In genomic region chr5:96595300-96596090, GRCh38 we compare ENCODE assay signal across 9 cellular contexts.
DNase-seq lines count a peak whose midpoint lies in the region; ATAC-seq, FAIRE-seq and TF ChIP-seq lines count a peak whose summit lies in the region.
"Had no signal": no experiment of that assay in that cellular context is flagged by ENCODE, and none has a peak within 500 bp of the region (broad histone marks: within the 10 kb centered on the region; RNA-seq: fewer than 3 reads in every experiment).

No MANE protein-coding gene starts in this region.

- peak; percentile 29 for DNase-seq in NCI-H748 (lab: John Stamatoyannopoulos, UW; ENCODE audit: unreplicated experiment)
- no peak for DNase-seq in NCI-H748 treated with DMSO at 0.1 percent for 48 hours (lab: John Stamatoyannopoulos, UW)
- DNase-seq in WTC11 (ENCODE audit: low spot score), result peak; percentile 13
- DNase-seq in mesothelial cell of epicardium (ENCODE audit: low spot score in 2 of 2, unreplicated experiment in 2 of 2), result no peak
- no peak for DNase-seq in substantia nigra (lab: John Stamatoyannopoulos, UW)
- no peak for DNase-seq in GM12892 (ENCODE audit: insufficient read length)
- DNase-seq: NCI-H2081 treated with DMSO at 0.1 percent for 48 hours had no signal

- TF ChIP-seq CTCF in WTC11 (IDR thresholded peaks at IDR 0.05) (peak; percentile 78), mesothelial cell of epicardium (IDR thresholded peaks at IDR 0.05; ENCODE audit: unreplicated experiment) (peak; percentile 56)

- H3K27ac Mint-ChIP-seq in WTC11, result no peak overlapping the region
- H3K27ac Mint-ChIP-seq in mesothelial cell of epicardium, result no peak overlapping the region

- H3K4me3 Mint-ChIP-seq in WTC11 (no peak overlapping the region), mesothelial cell of epicardium (no peak overlapping the region)

- no peak for FAIRE-seq in GM12892 (lab: Jason Lieb, UNC)

- H3K4me1 Mint-ChIP-seq in WTC11 (peaks cover 6% of the 10 kb centered on the region; the same call in 1 of the 2 replicates), mesothelial cell of epicardium (peaks cover 6% of the 10 kb centered on the region)

- TF ChIP-seq POLR2A in GM12892 (IDR thresholded peaks at IDR 0.05; ENCODE audit: low read depth, low read length), result no peak

- POLR2A ChIA-PET in WTC11 (lab: Charles Lee), result no interaction called here

- H3K9me3 Mint-ChIP-seq in WTC11, result peaks cover 14% of the 10 kb centered on the region
- H3K9me3 Mint-ChIP-seq in mesothelial cell of epicardium, result no peaks in the 10 kb centered on the region

- CTCF ChIA-PET in WTC11 (lab: Charles Lee), result interaction anchor here (0.6 to 3.7 kb wide), 16 partner anchors 9 to 251 kb away, joined by 3 to 12 read pairs (median 3); partner anchors contain the start of gene CAST

- peaks cover 6% of the 10 kb centered on the region; the same call in 1 of the 2 replicates for H3K36me3 Mint-ChIP-seq in WTC11
- H3K36me3 Mint-ChIP-seq in mesothelial cell of epicardium, result no peaks in the 10 kb centered on the region

- peaks cover 3% of the 10 kb centered on the region for H3K27me3 Mint-ChIP-seq in WTC11 (ENCODE audit: low read depth)
- peaks cover 11% of the 10 kb centered on the region for H3K27me3 Mint-ChIP-seq in mesothelial cell of epicardium (ENCODE audit: low read depth)

- peak; percentile 72 for ATAC-seq in HG02938 (IDR thresholded peaks at IDR 0.05; ENCODE audit: unreplicated experiment)
- peak; percentile 95 for ATAC-seq in WTC11
- ATAC-seq in GM19328 (IDR thresholded peaks at IDR 0.05; ENCODE audit: unreplicated experiment), result no peak

- H3K27ac ChIP-seq in substantia nigra (ENCODE audit: low read depth, low read length, poor library complexity, severe bottlenecking), result no peak overlapping the region

TF ChIP-seq in WTC11, 78 proteins besides CTCF, POLR2A, EP300 and RAD21:
- TF ChIP-seq FOXJ3 (CRISPR knock-in tag; IDR thresholded peaks at IDR 0.05; ENCODE audit: borderline replicate concordance), result no peak

Comparison
In these comparisons a context has a peak if more than half of its experiments do, and no peak if none do; other contexts are left out.
1. DNase-seq: peak in NCI-H748 (single experiment) and WTC11 (single experiment); none in NCI-H748 treated with DMSO at 0.1 percent for 48 hours (single experiment), mesothelial cell of epicardium (0 of 2), substantia nigra (0 of 49) and GM12892 (single experiment).